36 cellular contexts compared by ENCODE assay signal in the genomic region with DNA sequence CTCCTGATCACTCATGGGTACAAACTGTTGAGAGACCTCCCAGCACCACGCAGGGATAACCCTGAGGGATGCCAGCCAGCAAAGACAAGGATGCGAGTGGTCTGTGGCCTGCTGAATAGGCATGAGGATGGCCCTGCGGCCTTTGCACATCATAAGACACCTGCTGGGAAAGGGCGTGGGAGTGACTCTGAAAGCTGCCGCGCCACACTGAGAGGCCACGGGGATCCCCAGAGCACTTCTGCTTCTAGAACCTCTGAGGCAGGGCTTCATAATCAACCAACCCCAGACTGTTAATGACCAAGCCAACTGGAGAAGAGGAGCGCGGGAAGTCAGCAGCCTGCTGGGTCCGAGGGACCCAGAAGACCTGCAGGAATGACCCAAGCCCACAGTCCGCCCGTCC.
"Had no signal": no experiment of that assay in that cellular context is flagged by ENCODE, and none has a peak within 500 bp of the region (broad histone marks: within the 10 kb centered on the region; RNA-seq: fewer than 3 reads in every experiment).

No MANE protein-coding gene starts in this region.

- H3K27ac Mint-ChIP-seq: activated CD4-positive, alpha-beta memory T cell treated with anti-CD3 and anti-CD28 coated beads for 36 hours; activated naive CD4-positive, alpha-beta T cell treated with anti-CD3 and anti-CD28 coated beads for 36 hours; activated naive CD4-positive, alpha-beta T cell treated with anti-CD3 and anti-CD28 coated beads, Interleukin-2, amount 50 U/mL, for 72 hours; activated T-helper 1 cell treated with anti-CD3 and anti-CD28 coated beads, Interleukin-12 subunit alpha, Interleukin-12 subunit beta, Interleukin-2, Interleukin-4 antibody, amounts not matched to agents 30 ng/mL and 10 ng/mL and 1 ng/mL, durations not matched to agents 14 hours and 24 hours and 36 hours; T-cell; T-helper 17 cell; WTC11 had no signal

- H3K36me3 ChIP-seq: adrenal gland had no signal

- H3K4me3 ChIP-seq: adrenal gland, body of pancreas, PC-9 had no signal

- H2AFZ ChIP-seq: PC-9 had no signal

- H3K4me3 Mint-ChIP-seq: activated CD4-positive, alpha-beta memory T cell treated with anti-CD3 and anti-CD28 coated beads for 36 hours; activated naive CD4-positive, alpha-beta T cell treated with anti-CD3 and anti-CD28 coated beads for 36 hours; activated T-cell treated with anti-CD3 and anti-CD28 coated beads, Interleukin-2, amount 50 U/mL, for 4 hours; activated T-helper 1 cell treated with anti-CD3 and anti-CD28 coated beads, Interleukin-12 subunit alpha, Interleukin-12 subunit beta, Interleukin-2, Interleukin-4 antibody, amounts not matched to agents 30 ng/mL and 10 ng/mL and 1 ng/mL, durations not matched to agents 14 hours and 24 hours and 36 hours; T-cell; T-helper 17 cell; WTC11 had no signal

- H3K27me3 ChIP-seq: adrenal gland, body of pancreas had no signal

- H3K9ac ChIP-seq: KMS-11 had no signal

- DNase-seq: activated CD4-positive, alpha-beta memory T cell treated with anti-CD3 and anti-CD28 coated beads for 36 hours; activated CD4-positive, alpha-beta T cell treated with anti-CD3 and anti-CD28 coated beads for 4 hours; activated CD4-positive, alpha-beta T cell treated with anti-CD3 and anti-CD28 coated beads, Interleukin-2, amount 50 U/mL, for 1 hour; activated CD8-positive, alpha-beta memory T cell treated with anti-CD3 and anti-CD28 coated beads, Interleukin-2, amount 50 U/mL, for 4 hours; activated gamma-delta T cell treated with Interleukin-2 at 50 U/mL for 16 hours; activated naive CD4-positive, alpha-beta T cell treated with anti-CD3 and anti-CD28 coated beads for 36 hours; activated T-cell treated with anti-CD3 and anti-CD28 coated beads for 4 hours; activated T-cell treated with anti-CD3 and anti-CD28 coated beads, Interleukin-2, amount 50 U/mL, for 4 hours; body of pancreas; MM.1S; MV-4-11; NCI-H1417 treated with DMSO at 0.1 percent for 48 hours; NCI-H187 treated with DMSO at 0.1 percent for 48 hours; NCI-H2081; NCI-H2171 treated with DMSO at 0.1 percent for 48 hours; NCI-H2227 treated with DMSO at 0.1 percent for 48 hours; NCI-H446; NCI-H510A treated with DMSO at 0.1 percent for 48 hours; NCI-H526 treated with DMSO at 0.1 percent for 48 hours; NCI-H774; PC-9; SIG-M5; T-cell; T-helper 17 cell; T1000 had no signal

- H3K36me3 Mint-ChIP-seq: activated CD4-positive, alpha-beta memory T cell treated with anti-CD3 and anti-CD28 coated beads for 36 hours; activated naive CD4-positive, alpha-beta T cell treated with anti-CD3 and anti-CD28 coated beads, Interleukin-2, amount 50 U/mL, for 72 hours; T-cell had no signal

- H3K27ac ChIP-seq: adrenal gland, body of pancreas, KMS-11, PC-9, RWPE1 had no signal

- H3K9me3 Mint-ChIP-seq: activated CD4-positive, alpha-beta memory T cell treated with anti-CD3 and anti-CD28 coated beads for 36 hours; activated naive CD4-positive, alpha-beta T cell treated with anti-CD3 and anti-CD28 coated beads for 36 hours; activated naive CD4-positive, alpha-beta T cell treated with anti-CD3 and anti-CD28 coated beads, Interleukin-2, amount 50 U/mL, for 72 hours; activated T-cell treated with anti-CD3 and anti-CD28 coated beads, Interleukin-2, amount 50 U/mL, for 4 hours; activated T-helper 1 cell treated with anti-CD3 and anti-CD28 coated beads, Interleukin-12 subunit alpha, Interleukin-12 subunit beta, Interleukin-2, Interleukin-4 antibody, amounts not matched to agents 30 ng/mL and 10 ng/mL and 1 ng/mL, durations not matched to agents 14 hours and 24 hours and 36 hours; T-cell had no signal

- H3K9me3 ChIP-seq: adrenal gland, body of pancreas had no signal

- H3K4me1 Mint-ChIP-seq: T-cell had no signal

- ATAC-seq: activated CD4-positive, CD25-positive, alpha-beta regulatory T cell treated with anti-CD3 and anti-CD28 coated beads, Interleukin-2, amount 50 U/mL, for 24 hours; activated naive CD4-positive, alpha-beta T cell treated with anti-CD3 and anti-CD28 coated beads, Interleukin-2, amount 50 U/mL, for 72 hours; activated T-cell treated with anti-CD3 and anti-CD28 coated beads, Interleukin-2, amount 50 U/mL, for 4 hours; body of pancreas; SK-N-SH treated with all-trans-retinoic acid at 6 μM for 48 hours; T-cell; T-helper 17 cell; WTC11 had no signal

- H3K4me2 ChIP-seq: KMS-11, PC-9 had no signal

- FAIRE-seq: astrocyte, bronchial epithelial cell, RCC 7860 had no signal
